In the genomic region with DNA sequence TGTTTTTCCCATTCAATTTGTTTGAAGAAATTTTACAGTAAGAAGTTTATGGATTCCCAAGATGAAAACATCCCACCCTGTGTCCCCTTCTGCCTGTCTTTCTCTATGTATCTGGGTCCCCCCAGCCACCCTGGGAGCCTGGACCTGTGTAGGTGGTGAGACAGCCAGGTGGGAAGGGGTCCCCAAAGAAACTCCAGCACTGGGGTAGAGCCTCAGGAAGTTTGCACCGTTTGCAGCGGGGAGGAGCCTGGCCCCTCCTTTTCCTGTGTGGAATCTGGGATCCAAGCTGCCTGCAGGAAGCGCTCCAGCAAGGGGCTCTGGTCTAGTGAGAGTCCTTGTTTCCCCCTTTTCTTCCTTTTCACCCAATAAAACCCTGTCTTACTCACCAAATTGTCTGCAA, we compare ENCODE assay signal across 20 cellular contexts. TPM values are rescaled to one million over a fixed set of nuclear protein-coding genes. Genes with fewer than 3 reads are reported as not detected.
DNase-seq lines count a peak whose midpoint lies in the region; ATAC-seq, FAIRE-seq and TF ChIP-seq lines count a peak whose summit lies in the region.
"Had no signal": no experiment of that assay in that cellular context is flagged by ENCODE, and none has a peak within 500 bp of the region (broad histone marks: within the 10 kb centered on the region; RNA-seq: fewer than 3 reads in every experiment).

No MANE protein-coding gene starts in this region.

- no peak overlapping the region for H3K4me2 ChIP-seq in H1 (ENCODE audit: insufficient read depth in 1 of 2, low read depth in 2 of 2, low read length in 2 of 2)
- H3K4me2 ChIP-seq in mesenchymal stem cell (ENCODE audit: low read length, poor library complexity, severe bottlenecking) = no peak overlapping the region
- H3K4me2 ChIP-seq: GM23338 had no signal

- H2BK120ac ChIP-seq in H1 (replicated peaks; ENCODE audit: low read depth, low read length) = no peak overlapping the region
- H2BK120ac ChIP-seq in mesenchymal stem cell (ENCODE audit: low read depth, low read length) = no peak overlapping the region

- no peak overlapping the region for H2BK12ac ChIP-seq in H1 (ENCODE audit: low read depth, low read length)
- H2BK12ac ChIP-seq in mesenchymal stem cell (ENCODE audit: low read length in 2 of 2) = no peak overlapping the region

- H2BK5ac ChIP-seq in H1 (ENCODE audit: low read depth, low read length) = no peak overlapping the region
- H2BK5ac ChIP-seq in mesenchymal stem cell (ENCODE audit: low read depth, low read length, poor library complexity, severe bottlenecking) = no peak overlapping the region

- no peaks in the 10 kb centered on the region for H3K79me2 ChIP-seq in H1 (ENCODE audit: control insufficient read depth in 1 of 2, insufficient read depth in 2 of 2, low read length in 2 of 2)

- H3K27ac ChIP-seq in H1 (ENCODE audit: low read depth, low read length) (no peak overlapping the region), mesenchymal stem cell (ENCODE audit: low read length, poor library complexity, severe bottlenecking) (no peak overlapping the region), tibial artery (peak overlapping the region; percentile 79 to 86), vagina (peak overlapping the region; percentile 80)

- H2BK15ac ChIP-seq in H1 (ENCODE audit: low read length) = no peak overlapping the region
- peak overlapping the region; percentile 33 for H2BK15ac ChIP-seq in mesenchymal stem cell (ENCODE audit: low read depth, poor library complexity, severe bottlenecking)

- FAIRE-seq in H1 (lab: Jason Lieb, UNC) = no peak
- FAIRE-seq: GM12891, GM18507, H54 had no signal

- TF ChIP-seq CTCF in H1 (IDR thresholded peaks at IDR 0.05; ENCODE audit: control extremely low read depth in 1 of 3, insufficient read depth in 1 of 3, low read depth in 1 of 3, low read length in 3 of 3) (no peak), tibial artery (IDR thresholded peaks at IDR 0.05) (no peak), vagina (IDR thresholded peaks at IDR 0.05) (no peak)
- TF ChIP-seq CTCF in activated CD8-positive, alpha-beta T cell treated with anti-CD3 and anti-CD28 coated beads for 36 hours (IDR thresholded peaks at IDR 0.05) = no peak

- H3K79me1 ChIP-seq in H1 (ENCODE audit: low read depth, low read length) = no peaks in the 10 kb centered on the region
- no peaks in the 10 kb centered on the region for H3K79me1 ChIP-seq in mesenchymal stem cell (replicated peaks; ENCODE audit: low read length, poor library complexity, severe bottlenecking)

- peaks cover 9% of the 10 kb centered on the region for H3K27me3 Mint-ChIP-seq in activated CD8-positive, alpha-beta T cell treated with anti-CD3 and anti-CD28 coated beads for 36 hours

- CTCF ChIA-PET in H1 (lab: Charles Lee; ENCODE audit: partially characterized antibody) = no interaction called here
- CTCF ChIA-PET in activated CD8-positive, alpha-beta T cell treated with anti-CD3 and anti-CD28 coated beads for 36 hours (lab: Charles Lee) = no interaction called here

- H3K9me3 ChIP-seq in H1 (ENCODE audit: insufficient read depth in 2 of 2, low read depth in 1 of 2, low read length in 1 of 2) (no peaks in the 10 kb centered on the region), mesenchymal stem cell (ENCODE audit: control insufficient read depth, low read length) (no peaks in the 10 kb centered on the region), tibial artery (no peaks in the 10 kb centered on the region), vagina (no peaks in the 10 kb centered on the region)
- H3K9me3 ChIP-seq: HAP-1 had no signal

- ATAC-seq in activated CD8-positive, alpha-beta T cell treated with anti-CD3 and anti-CD28 coated beads for 36 hours = no peak
- ATAC-seq: GM23338 had no signal

- H3K23me2 ChIP-seq in H1 (ENCODE audit: low read depth, low read length) = no peaks in the 10 kb centered on the region

- H3K14ac ChIP-seq in H1 (ENCODE audit: insufficient read length) (no peak overlapping the region), mesenchymal stem cell (ENCODE audit: low read length in 2 of 2) (no peak overlapping the region)

- H3K9ac ChIP-seq in H1 (replicated peaks in 1 of 4; ENCODE audit: extremely low read depth in 1 of 4, low read depth in 3 of 4, low read length in 3 of 4) = no peak overlapping the region
- H3K9ac ChIP-seq in mesenchymal stem cell (ENCODE audit: low read length) = no peak overlapping the region

- H3K4me3 ChIP-seq in H1 (ENCODE audit: extremely low read depth in 1 of 4, insufficient read depth in 2 of 4, low read depth in 3 of 4, low read length in 4 of 4) (no peak overlapping the region), mesenchymal stem cell (ENCODE audit: insufficient read depth in 1 of 2, low read depth in 1 of 2, low read length in 2 of 2) (no peak overlapping the region), tibial artery (no peak overlapping the region), vagina (no peak overlapping the region)
- H3K4me3 ChIP-seq: GM23338, HAP-1 had no signal

- H3K36me3 ChIP-seq in H1 (ENCODE audit: control insufficient read depth in 2 of 4, insufficient read depth in 4 of 4, low read length in 3 of 4) = no peaks in the 10 kb centered on the region
- no peaks in the 10 kb centered on the region for H3K36me3 ChIP-seq in mesenchymal stem cell (ENCODE audit: control insufficient read depth in 1 of 2, insufficient read depth in 2 of 2, low read depth in 1 of 2, low read length in 2 of 2)
- H3K36me3 ChIP-seq in tibial artery = no peaks in the 10 kb centered on the region
- H3K36me3 ChIP-seq in vagina = no peaks in the 10 kb centered on the region
- H3K36me3 ChIP-seq: HAP-1 had no signal

- no peak for TF ChIP-seq EP300 in H1 (IDR thresholded peaks at IDR 0.05; ENCODE audit: borderline replicate concordance in 1 of 2, low read depth in 2 of 2, low read length in 2 of 2)

- H3K27me3 ChIP-seq in H1 (replicated peaks in 1 of 4; ENCODE audit: control insufficient read depth in 3 of 4, extremely low read depth in 1 of 4, insufficient read depth in 3 of 4, low read length in 3 of 4) (no peaks in the 10 kb centered on the region; a peak in 1 of 7 replicates), mesenchymal stem cell (ENCODE audit: control insufficient read depth in 1 of 2, insufficient read depth in 1 of 2, low read length in 2 of 2) (peaks cover 0 to 5% of the 10 kb centered on the region in 2 experiments), tibial artery (no peaks in the 10 kb centered on the region), vagina (no peaks in the 10 kb centered on the region)

- no peak for TF ChIP-seq POLR2A in H1 (IDR thresholded peaks at IDR 0.05; ENCODE audit: control extremely low read depth in 1 of 2, low read depth in 2 of 2, low read length in 2 of 2)
- no peak for TF ChIP-seq POLR2A in vagina (IDR thresholded peaks at IDR 0.05)

- no peak overlapping the region for H3K4ac ChIP-seq in H1 (replicated peaks; ENCODE audit: insufficient read length, low read depth, low read length)
- H3K4ac ChIP-seq in mesenchymal stem cell (ENCODE audit: low read depth in 1 of 2, low read length in 2 of 2) = no peak overlapping the region

- H3K4me3 Mint-ChIP-seq in activated CD8-positive, alpha-beta T cell treated with anti-CD3 and anti-CD28 coated beads for 36 hours = no peak overlapping the region
- H3K4me3 Mint-ChIP-seq: CD4-positive, alpha-beta memory T cell; GM23338; HFFc6 had no signal

- H2AK5ac ChIP-seq in H1 (ENCODE audit: low read depth, low read length) (no peak overlapping the region), mesenchymal stem cell (ENCODE audit: low read length, severe bottlenecking) (peak overlapping the region; percentile 82)

- no peaks in the 10 kb centered on the region for H3K4me1 Mint-ChIP-seq in activated CD8-positive, alpha-beta T cell treated with anti-CD3 and anti-CD28 coated beads for 36 hours (ENCODE audit: low read depth)
- H3K4me1 Mint-ChIP-seq: CD4-positive, alpha-beta memory T cell had no signal

- WGBS in H1 (ENCODE audit: extremely low coverage in 1 of 2, insufficient coverage in 1 of 2, insufficient read length in 1 of 2, insufficient replicate concordance in 2 of 2, low coverage in 1 of 2, low lambda C conversion rate in 2 of 2, missing lambda C conversion rate in 1 of 2), 2 experiments = no CpG with 5 or more reads among the region's 3 CpGs
- 57% methylated on average over 3 of the region's 3 CpGs for WGBS in mesenchymal stem cell

- H2AFZ ChIP-seq in H1 (ENCODE audit: low read length) (no peak overlapping the region), mesenchymal stem cell (ENCODE audit: low read depth, low read length) (no peak overlapping the region)
- H2AFZ ChIP-seq: GM23338 had no signal

- no peak overlapping the region for H3K23ac ChIP-seq in H1 (ENCODE audit: insufficient read length)
- H3K23ac ChIP-seq in mesenchymal stem cell (ENCODE audit: low read length in 2 of 2) = no peak overlapping the region

- peak overlapping the region; percentile 9; the same call in 1 of the 2 replicates for H4K8ac ChIP-seq in H1 (ENCODE audit: extremely low read depth, insufficient read depth, low read length)
- no peak overlapping the region for H4K8ac ChIP-seq in mesenchymal stem cell (ENCODE audit: low read length)

- H2BK20ac ChIP-seq in H1 (ENCODE audit: low read length) = no peak overlapping the region

- H3K18ac ChIP-seq in H1 (ENCODE audit: extremely low read depth, low read length) (no peak overlapping the region), mesenchymal stem cell (ENCODE audit: low read depth in 1 of 2, low read length in 2 of 2) (no peak overlapping the region)

- no peak overlapping the region for H3K56ac ChIP-seq in H1 (replicated peaks; ENCODE audit: insufficient read length, low read depth, low read length)

- no peaks in the 10 kb centered on the region for H3K9me3 Mint-ChIP-seq in activated CD8-positive, alpha-beta T cell treated with anti-CD3 and anti-CD28 coated beads for 36 hours
- H3K9me3 Mint-ChIP-seq: CD4-positive, alpha-beta memory T cell; HFFc6 had no signal

- 0 out of 7 replicates have a peak, but pooled peaks cover 0 to 2% (median 0%) of the 10 kb centered on the region in 4 experiments for H3K4me1 ChIP-seq in H1 (replicated peaks in 1 of 4; ENCODE audit: control insufficient read depth in 3 of 4, insufficient read depth in 4 of 4, low read length in 3 of 4)
- H3K4me1 ChIP-seq in mesenchymal stem cell (ENCODE audit: control insufficient read depth, insufficient read depth, low read depth, low read length) = peaks cover 29% of the 10 kb centered on the region
- peaks cover 0 to 69% (median 42%) of the 10 kb centered on the region in 4 donors for H3K4me1 ChIP-seq in tibial artery
- H3K4me1 ChIP-seq in vagina = peaks cover 43% of the 10 kb centered on the region
- H3K4me1 ChIP-seq: HAP-1 had no signal

- intact Hi-C loops in tibial artery (cut with DNase I; ENCODE audit: low total_unique reads) = no loop called here
- intact Hi-C loops in vagina (cut with DNase I) = no loop called here
- intact Hi-C loops in activated CD8-positive, alpha-beta T cell treated with anti-CD3 and anti-CD28 coated beads for 36 hours (cut with micrococcal nuclease) = no loop called here

- no peak overlapping the region for H4K5ac ChIP-seq in H1 (ENCODE audit: insufficient read length, low read depth, low read length)

- no peaks in the 10 kb centered on the region for H4K20me1 ChIP-seq in H1 (replicated peaks in 1 of 2; ENCODE audit: control insufficient read depth in 1 of 2, insufficient read depth in 2 of 2, low read length in 2 of 2)

- TF ChIP-seq RAD21 in H1 (IDR thresholded peaks at IDR 0.05 in 1 of 2, conservative IDR thresholded peaks at IDR 0.05 in 1 of 2; ENCODE audit: low read depth in 2 of 2, low read length in 2 of 2) = no peak

- no peak for DNase-seq in H1 (ENCODE audit: low read depth in 1 of 2, low spot score in 2 of 2)
- no peak for DNase-seq in mesenchymal stem cell
- DNase-seq in tibial artery = no peak
- peak in 1 of 2 donors; percentile 77 for DNase-seq in vagina (ENCODE audit: extremely low spot score in 2 of 2)
- DNase-seq in HuH-7 (ENCODE audit: low spot score) = no peak
- DNase-seq in activated CD4-positive, alpha-beta T cell treated with anti-CD3 and anti-CD28 coated beads, Interleukin-2, amount 50 U/mL, for 4 hours = no peak
- DNase-seq in activated CD8-positive, alpha-beta T cell treated with anti-CD3 and anti-CD28 coated beads for 36 hours = no peak
- DNase-seq: C1 segment of cervical spinal cord; Calu3; CD4-positive, alpha-beta memory T cell; COR-L47; DMS53; DMS79 treated with DMSO at 0.1 percent for 48 hours; GF-D8; HFFc6 had no signal

- POLR2A ChIA-PET in H1 (lab: Charles Lee; ENCODE audit: partially characterized antibody) = no interaction called here
- POLR2A ChIA-PET in activated CD8-positive, alpha-beta T cell treated with anti-CD3 and anti-CD28 coated beads for 36 hours (lab: Charles Lee) = no interaction called here

- no peak overlapping the region for H3K27ac Mint-ChIP-seq in activated CD8-positive, alpha-beta T cell treated with anti-CD3 and anti-CD28 coated beads for 36 hours
- H3K27ac Mint-ChIP-seq: GM23338, HFFc6 had no signal

- no peak overlapping the region for H4K91ac ChIP-seq in H1 (replicated peaks; ENCODE audit: insufficient read length, low read length)
- no peak overlapping the region for H4K91ac ChIP-seq in mesenchymal stem cell (ENCODE audit: low read length)

- no peaks in the 10 kb centered on the region for H3K36me3 Mint-ChIP-seq in activated CD8-positive, alpha-beta T cell treated with anti-CD3 and anti-CD28 coated beads for 36 hours (ENCODE audit: low read depth)
- H3K36me3 Mint-ChIP-seq: CD4-positive, alpha-beta memory T cell had no signal

RNA-seq across cellular contexts. Expression of gene ITGA11, which starts 49.4 kb away (rescaled TPM):
- 0.06 TPM in 1 of 2 replicates, not detected in the other for total RNA-seq in H1 (2021; fragmentation: NEBNext Ultra II Directional; extraction: Animal tissue kit (Norgen Biotek cat#: 25700))
- 0.05 and 0.06 TPM in 2 replicates for polyA plus RNA-seq in H1 (2011; rRNA removed)
- 0.12 TPM for polyA plus RNA-seq in H1 (2011; cell fraction: cytosol; rRNA removed)
- 0.30 TPM for polyA plus RNA-seq in H1 (2011; cell fraction: nucleus; rRNA removed)
- 0.10 to 0.42 TPM (median 0.29 TPM) in 4 replicates for polyA plus RNA-seq in H1 (2012, experiment 1 of 2)
- polyA plus RNA-seq in H1 (2012, experiment 2 of 2) = 0.08 TPM
- 0.16 TPM for polyA plus RNA-seq in H1 (2013, experiment 1 of 2)
- 0.06 TPM for polyA plus RNA-seq in H1 (2013, experiment 2 of 2)
- polyA minus RNA-seq in H1 (2011; rRNA and poly(A)+ RNA removed) = 0.03 and 0.12 TPM in 2 replicates
- polyA minus RNA-seq in H1 (2011; cell fraction: cytosol; rRNA and poly(A)+ RNA removed) = not detected
- 0.90 TPM for polyA minus RNA-seq in H1 (2011; cell fraction: nucleus; rRNA and poly(A)+ RNA removed)
- polyA plus RNA-seq in mesenchymal stem cell (2013, experiment 1 of 2) = 146 TPM
- polyA plus RNA-seq in mesenchymal stem cell (2013, experiment 2 of 2) = 150 TPM
- 15.5 TPM for total RNA-seq in vagina
- 1 to 10 TPM; 1.7 to 3.6 TPM for total RNA-seq in activated CD8-positive, alpha-beta T cell treated with anti-CD3 and anti-CD28 coated beads for 36 hours
- total RNA-seq: Calu3; CD4-positive, alpha-beta memory T cell had no signal
- polyA plus RNA-seq: CD4-positive, alpha-beta memory T cell had no signal

Comparison
In these comparisons a context has a peak if more than half of its experiments do, and no peak if none do; other contexts are left out.
1. H3K27ac ChIP-seq: peak in tibial artery (2 of 2) and vagina (single experiment); none in H1 (single experiment) and mesenchymal stem cell (single experiment).